In genomic region chr19:39426170-39426569, GRCh38 we compare ENCODE assay signal across 21 cellular contexts. TPM values are rescaled to one million over a fixed set of nuclear protein-coding genes. Genes with fewer than 3 reads are reported as not detected.
DNase-seq lines count a peak whose midpoint lies in the region; ATAC-seq and TF ChIP-seq lines count a peak whose summit lies in the region.
"Had no signal": no experiment of that assay in that cellular context is flagged by ENCODE, and none has a peak within 500 bp of the region (broad histone marks: within the 10 kb centered on the region; RNA-seq: fewer than 3 reads in every experiment).

No MANE protein-coding gene starts in this region.

- no peaks in the 10 kb centered on the region for H3K27me3 ChIP-seq in endodermal cell (ENCODE audit: control insufficient read depth, insufficient read depth, low read length, poor library complexity, severe bottlenecking)
- H3K27me3 ChIP-seq: ascending aorta, heart right ventricle, stomach had no signal

- no peaks in the 10 kb centered on the region for H3K9me3 ChIP-seq in endodermal cell (ENCODE audit: control insufficient read depth, low read length)
- H3K9me3 ChIP-seq: ascending aorta, heart right ventricle, stomach had no signal

- H3K27ac ChIP-seq in endodermal cell (ENCODE audit: low read depth, low read length), result peak overlapping the region; percentile 9
- H3K27ac ChIP-seq: ascending aorta, heart right ventricle, skin epidermis, stomach had no signal

- H3K36me3 ChIP-seq in endodermal cell (ENCODE audit: control insufficient read depth, insufficient read depth, low read length), result peaks cover 42% of the 10 kb centered on the region

- WGBS in endodermal cell (ENCODE audit: insufficient coverage in 1 of 2, insufficient read length in 1 of 2), 2 experiments, result 82 to 86% methylated on average over 5 of the region's 5 CpGs

- H3K27me3 Mint-ChIP-seq in activated CD4-positive, alpha-beta T cell treated with anti-CD3 and anti-CD28 coated beads, Interleukin-2, amount 10 ng/mL, durations not matched to agents 7 days and 5 days, result no peaks in the 10 kb centered on the region
- H3K27me3 Mint-ChIP-seq in endodermal cell (ENCODE audit: insufficient read depth), result no peaks in the 10 kb centered on the region
- H3K27me3 Mint-ChIP-seq: activated naive CD4-positive, alpha-beta T cell treated with anti-CD3 and anti-CD28 coated beads, Interleukin-2, amount 10 ng/mL, durations not matched to agents 7 days and 5 days; type B pancreatic cell had no signal

- CTCF ChIA-PET in activated CD4-positive, alpha-beta T cell treated with anti-CD3 and anti-CD28 coated beads, Interleukin-2, amount 10 ng/mL, durations not matched to agents 7 days and 5 days (lab: Charles Lee), result interaction anchor here (1.4 kb wide), 1 partner anchor 14 kb away, joined by 6 read pairs; the partner anchor contains the start of gene PLEKHG2

- POLR2A ChIA-PET in activated CD4-positive, alpha-beta T cell treated with anti-CD3 and anti-CD28 coated beads, Interleukin-2, amount 10 ng/mL, durations not matched to agents 7 days and 5 days (lab: Charles Lee), result no interaction called here

- H3K4me1 ChIP-seq in endodermal cell (ENCODE audit: control insufficient read depth, insufficient read depth, low read length), result peaks cover 6% of the 10 kb centered on the region

- H3K9me3 Mint-ChIP-seq in activated CD4-positive, alpha-beta T cell treated with anti-CD3 and anti-CD28 coated beads, Interleukin-2, amount 10 ng/mL, durations not matched to agents 7 days and 5 days, result no peaks in the 10 kb centered on the region
- no peaks in the 10 kb centered on the region for H3K9me3 Mint-ChIP-seq in endodermal cell
- H3K9me3 Mint-ChIP-seq: activated naive CD4-positive, alpha-beta T cell treated with anti-CD3 and anti-CD28 coated beads, Interleukin-2, amount 10 ng/mL, durations not matched to agents 7 days and 5 days; type B pancreatic cell had no signal

- no peak for DNase-seq in activated CD4-positive, alpha-beta T cell treated with anti-CD3 and anti-CD28 coated beads, Interleukin-2, amount 10 ng/mL, durations not matched to agents 7 days and 5 days
- DNase-seq in activated CD4-positive, alpha-beta T cell treated with anti-CD3 and anti-CD28 coated beads, Interleukin-2, amount 50 U/mL, for 4 hours, result no peak
- DNase-seq in NCI-H2227 treated with DMSO at 0.1 percent for 48 hours (lab: John Stamatoyannopoulos, UW), result peak; percentile 72
- DNase-seq in endodermal cell, result peak; percentile 42
- peak; percentile 34 for DNase-seq in retina
- DNase-seq in NCI-H2171 (lab: John Stamatoyannopoulos, UW), result no peak
- DNase-seq in kidney tubule cell (ENCODE audit: low spot score), result no peak
- DNase-seq: 8988T; activated CD4-positive, alpha-beta T cell treated with anti-CD3 and anti-CD28 coated beads for 4 hours; activated naive CD4-positive, alpha-beta T cell treated with anti-CD3 and anti-CD28 coated beads, Interleukin-2, amount 10 ng/mL, durations not matched to agents 7 days and 5 days; heart right ventricle; MV-4-11; NCI-H2029 treated with DMSO at 0.1 percent for 48 hours; NCI-H510A treated with DMSO at 0.1 percent for 48 hours; stimulated activated CD4-positive, alpha-beta T cell treated with anti-CD3 and anti-CD28 coated beads, Interleukin-4, amount 100 ng/mL, for 1 hour; stomach had no signal

- H3K4me1 Mint-ChIP-seq in activated CD4-positive, alpha-beta T cell treated with anti-CD3 and anti-CD28 coated beads, Interleukin-2, amount 10 ng/mL, durations not matched to agents 7 days and 5 days, result peaks cover 9% of the 10 kb centered on the region
- peaks cover 10% of the 10 kb centered on the region for H3K4me1 Mint-ChIP-seq in endodermal cell

- no peak for ATAC-seq in HG02623 (IDR thresholded peaks at IDR 0.05; ENCODE audit: unreplicated experiment)
- ATAC-seq: HCT116, heart right ventricle had no signal

- H3K4me3 Mint-ChIP-seq in activated CD4-positive, alpha-beta T cell treated with anti-CD3 and anti-CD28 coated beads, Interleukin-2, amount 10 ng/mL, durations not matched to agents 7 days and 5 days, result no peak overlapping the region
- H3K4me3 Mint-ChIP-seq in endodermal cell, result no peak overlapping the region
- H3K4me3 Mint-ChIP-seq: activated naive CD4-positive, alpha-beta T cell treated with anti-CD3 and anti-CD28 coated beads, Interleukin-2, amount 10 ng/mL, durations not matched to agents 7 days and 5 days; type B pancreatic cell had no signal

- H3K36me3 Mint-ChIP-seq in activated CD4-positive, alpha-beta T cell treated with anti-CD3 and anti-CD28 coated beads, Interleukin-2, amount 10 ng/mL, durations not matched to agents 7 days and 5 days (ENCODE audit: low read depth), result peaks cover 13% of the 10 kb centered on the region
- peaks cover 30% of the 10 kb centered on the region for H3K36me3 Mint-ChIP-seq in endodermal cell (ENCODE audit: low read depth)

- TF ChIP-seq CTCF in endodermal cell (conservative IDR thresholded peaks at IDR 0.05), result no peak

- H3K9ac ChIP-seq in endodermal cell (ENCODE audit: extremely low read depth, low read length, poor library complexity, severe bottlenecking), result no peak overlapping the region

- H3K27ac Mint-ChIP-seq in activated CD4-positive, alpha-beta T cell treated with anti-CD3 and anti-CD28 coated beads, Interleukin-2, amount 10 ng/mL, durations not matched to agents 7 days and 5 days, result peak overlapping the region; percentile 14
- H3K27ac Mint-ChIP-seq in endodermal cell, result no peak overlapping the region
- H3K27ac Mint-ChIP-seq: activated naive CD4-positive, alpha-beta T cell treated with anti-CD3 and anti-CD28 coated beads, Interleukin-2, amount 10 ng/mL, durations not matched to agents 7 days and 5 days; type B pancreatic cell had no signal

- no peak overlapping the region for H3K4me3 ChIP-seq in endodermal cell (ENCODE audit: low read length)
- H3K4me3 ChIP-seq: ascending aorta, heart right ventricle, skin epidermis, stomach had no signal

RNA-seq across cellular contexts. Expression of gene RPS16, which starts 9.6 kb away (rescaled TPM):
- 1,000 to 10,000 TPM; 2,465 to 3,009 TPM for total RNA-seq in activated CD4-positive, alpha-beta T cell treated with anti-CD3 and anti-CD28 coated beads, Interleukin-2, amount 10 ng/mL, durations not matched to agents 7 days and 5 days
- total RNA-seq in endodermal cell, result 1,000 to 10,000 TPM; 1,674 to 1,990 TPM
- polyA plus RNA-seq in endodermal cell (2013, experiment 1 of 2), result 2,268 TPM
- polyA plus RNA-seq in endodermal cell (2013, experiment 2 of 2), result 2,119 TPM

RNA-seq across cellular contexts. Expression of gene PLEKHG2, which starts 13.7 kb away (rescaled TPM):
- 10 to 100 TPM; 74.4 to 77.9 TPM for total RNA-seq in activated CD4-positive, alpha-beta T cell treated with anti-CD3 and anti-CD28 coated beads, Interleukin-2, amount 10 ng/mL, durations not matched to agents 7 days and 5 days
- total RNA-seq in endodermal cell, result 100 to 1,000 TPM; 127 to 160 TPM
- polyA plus RNA-seq in endodermal cell (2013, experiment 1 of 2), result 75.4 TPM
- polyA plus RNA-seq in endodermal cell (2013, experiment 2 of 2), result 69.8 TPM

RNA-seq across cellular contexts. Expression of gene SUPT5H, which starts 19.2 kb away (rescaled TPM):
- total RNA-seq in activated CD4-positive, alpha-beta T cell treated with anti-CD3 and anti-CD28 coated beads, Interleukin-2, amount 10 ng/mL, durations not matched to agents 7 days and 5 days, result 100 to 1,000 TPM; 144 to 150 TPM
- total RNA-seq in endodermal cell, result 100 to 1,000 TPM; 130 to 139 TPM
- 97.6 TPM for polyA plus RNA-seq in endodermal cell (2013, experiment 1 of 2)
- polyA plus RNA-seq in endodermal cell (2013, experiment 2 of 2), result 85.8 TPM

RNA-seq across cellular contexts. Expression of gene ZFP36, which starts 19.5 kb away (rescaled TPM):
- total RNA-seq in activated CD4-positive, alpha-beta T cell treated with anti-CD3 and anti-CD28 coated beads, Interleukin-2, amount 10 ng/mL, durations not matched to agents 7 days and 5 days, result 10 to 100 TPM; 92.5 to 93.4 TPM
- 10 to 100 TPM; 16.1 to 23.4 TPM for total RNA-seq in endodermal cell
- polyA plus RNA-seq in endodermal cell (2013, experiment 1 of 2), result 7.8 TPM
- polyA plus RNA-seq in endodermal cell (2013, experiment 2 of 2), result 7.3 TPM

RNA-seq across cellular contexts. Expression of gene MED29, which starts 35.0 kb away (rescaled TPM):
- 10 to 100 TPM; 34.9 to 40.1 TPM for total RNA-seq in activated CD4-positive, alpha-beta T cell treated with anti-CD3 and anti-CD28 coated beads, Interleukin-2, amount 10 ng/mL, durations not matched to agents 7 days and 5 days
- total RNA-seq in endodermal cell, result 10 to 100 TPM; 32.6 to 38.9 TPM
- 26.7 TPM for polyA plus RNA-seq in endodermal cell (2013, experiment 1 of 2)
- polyA plus RNA-seq in endodermal cell (2013, experiment 2 of 2), result 24.1 TPM

Comparison
In these comparisons a context has a peak if more than half of its experiments do, and no peak if none do; other contexts are left out.
1. DNase-seq: peak in NCI-H2227 treated with DMSO at 0.1 percent for 48 hours (single experiment), endodermal cell (single experiment) and retina (single experiment); none in activated CD4-positive, alpha-beta T cell treated with anti-CD3 and anti-CD28 coated beads, Interleukin-2, amount 10 ng/mL, durations not matched to agents 7 days and 5 days (single experiment), activated CD4-positive, alpha-beta T cell treated with anti-CD3 and anti-CD28 coated beads, Interleukin-2, amount 50 U/mL, for 4 hours (0 of 2), NCI-H2171 (single experiment) and kidney tubule cell (single experiment).